ENCODE assay signal across 40 cellular contexts in the genomic region with DNA sequence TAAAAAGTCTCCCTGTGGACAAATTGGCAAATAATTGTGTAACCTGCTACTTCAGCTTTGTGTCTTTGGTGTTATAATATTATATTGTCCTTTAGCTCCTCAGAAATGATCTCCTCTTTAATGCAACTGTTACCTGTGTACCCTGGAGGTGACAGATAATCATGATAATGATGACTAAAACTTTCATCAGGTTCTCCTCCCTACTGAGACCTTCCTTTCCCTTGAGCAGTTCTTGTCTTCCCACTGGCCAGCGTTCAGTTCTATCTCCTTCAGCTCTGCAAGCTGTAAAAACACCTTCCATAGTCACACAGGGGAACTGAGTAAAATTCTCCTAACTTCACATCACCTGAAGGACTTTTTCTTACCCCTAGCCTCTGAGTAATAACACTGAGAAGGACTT. TPM values are rescaled to one million over a fixed set of nuclear protein-coding genes. Genes with fewer than 3 reads are reported as not detected.
"Had no signal": no experiment of that assay in that cellular context is flagged by ENCODE, and none has a peak within 500 bp of the region (broad histone marks: within the 10 kb centered on the region; RNA-seq: fewer than 3 reads in every experiment).

No MANE protein-coding gene starts in this region.

- H3K27ac Mint-ChIP-seq: activated CD4-positive, alpha-beta memory T cell treated with anti-CD3 and anti-CD28 coated beads for 36 hours; activated CD4-positive, alpha-beta T cell treated with anti-CD3 and anti-CD28 coated beads, Interleukin-2, amount 10 ng/mL, durations not matched to agents 24 days and 14 days; activated naive CD4-positive, alpha-beta T cell treated with anti-CD3 and anti-CD28 coated beads for 36 hours; activated naive CD8-positive, alpha-beta T cell treated with anti-CD3 and anti-CD28 coated beads for 36 hours; activated T-helper 1 cell treated with anti-CD3 and anti-CD28 coated beads, Interleukin-12 subunit alpha, Interleukin-12 subunit beta, Interleukin-2, Interleukin-4 antibody, amounts not matched to agents 30 ng/mL and 10 ng/mL and 1 ng/mL, durations not matched to agents 14 hours and 24 hours and 36 hours; nephron; stimulated activated effector memory CD8-positive, alpha-beta T cell treated with anti-CD3 and anti-CD28 coated beads, Interleukin-12 subunit alpha, Interleukin-12 subunit beta, amount 100 ng/mL, for 72 hours; stimulated activated naive CD8-positive, alpha-beta T cell treated with anti-CD3 and anti-CD28 coated beads, Interleukin-15, Interleukin-2, amounts not matched to agents 100 ng/mL and 50 ng/mL, for 24 hours had no signal

- DNase-seq: activated CD4-positive, alpha-beta memory T cell treated with anti-CD3 and anti-CD28 coated beads for 36 hours; activated CD4-positive, alpha-beta T cell treated with anti-CD3 and anti-CD28 coated beads, Interleukin-2, amount 10 ng/mL, durations not matched to agents 24 days and 14 days; activated CD8-positive, alpha-beta memory T cell treated with anti-CD3 and anti-CD28 coated beads, Interleukin-2, amount 50 U/mL, for 4 hours; activated effector memory CD4-positive, alpha-beta T cell treated with anti-CD3 and anti-CD28 coated beads, Interleukin-2, amount 50 U/mL, for 16 hours; activated naive CD4-positive, alpha-beta T cell treated with anti-CD3 and anti-CD28 coated beads for 36 hours; activated naive CD8-positive, alpha-beta T cell treated with anti-CD3 and anti-CD28 coated beads for 36 hours; activated T-cell treated with anti-CD3 and anti-CD28 coated beads, Interleukin-2, amount 50 U/mL, for 1 hour; adrenal gland; aorta; body of pancreas; dorsolateral prefrontal cortex; effector memory CD4-positive, alpha-beta T cell; foreskin fibroblast; head of caudate nucleus; hippocampal formation; kidney; left colon; mammary epithelial cell; stimulated activated CD4-positive, alpha-beta T cell treated with anti-CD3 and anti-CD28 coated beads, Interleukin-4, amount 100 ng/mL, for 24 hours; T1000; upper lobe of left lung; WERI-Rb-1 had no signal

- H3K4me1 Mint-ChIP-seq: activated CD4-positive, alpha-beta T cell treated with anti-CD3 and anti-CD28 coated beads, Interleukin-2, amount 10 ng/mL, durations not matched to agents 24 days and 14 days; stimulated activated effector memory CD8-positive, alpha-beta T cell treated with anti-CD3 and anti-CD28 coated beads, Interleukin-12 subunit alpha, Interleukin-12 subunit beta, amount 100 ng/mL, for 72 hours had no signal

- FAIRE-seq: kidney had no signal

- H3K27ac ChIP-seq: adrenal gland, body of pancreas, coronary artery, dorsolateral prefrontal cortex, upper lobe of left lung, vagina, WERI-Rb-1 had no signal

- H3K4me3 ChIP-seq: adrenal gland, body of pancreas, coronary artery, dorsolateral prefrontal cortex, skin epidermis, upper lobe of left lung, vagina had no signal

- H3K36me3 Mint-ChIP-seq: activated CD4-positive, alpha-beta memory T cell treated with anti-CD3 and anti-CD28 coated beads for 36 hours; activated naive CD8-positive, alpha-beta T cell treated with anti-CD3 and anti-CD28 coated beads for 36 hours; stimulated activated effector memory CD8-positive, alpha-beta T cell treated with anti-CD3 and anti-CD28 coated beads, Interleukin-12 subunit alpha, Interleukin-12 subunit beta, amount 100 ng/mL, for 72 hours had no signal

- H3K9me3 Mint-ChIP-seq: activated CD4-positive, alpha-beta memory T cell treated with anti-CD3 and anti-CD28 coated beads for 36 hours; activated CD4-positive, alpha-beta T cell treated with anti-CD3 and anti-CD28 coated beads, Interleukin-2, amount 10 ng/mL, durations not matched to agents 24 days and 14 days; activated naive CD4-positive, alpha-beta T cell treated with anti-CD3 and anti-CD28 coated beads for 36 hours; activated naive CD8-positive, alpha-beta T cell treated with anti-CD3 and anti-CD28 coated beads for 36 hours; activated T-helper 1 cell treated with anti-CD3 and anti-CD28 coated beads, Interleukin-12 subunit alpha, Interleukin-12 subunit beta, Interleukin-2, Interleukin-4 antibody, amounts not matched to agents 30 ng/mL and 10 ng/mL and 1 ng/mL, durations not matched to agents 14 hours and 24 hours and 36 hours; nephron; stimulated activated effector memory CD8-positive, alpha-beta T cell treated with anti-CD3 and anti-CD28 coated beads, Interleukin-12 subunit alpha, Interleukin-12 subunit beta, amount 100 ng/mL, for 72 hours; stimulated activated naive CD8-positive, alpha-beta T cell treated with anti-CD3 and anti-CD28 coated beads, Interleukin-15, Interleukin-2, amounts not matched to agents 100 ng/mL and 50 ng/mL, for 24 hours had no signal

- H3K27me3 ChIP-seq: adrenal gland, body of pancreas, upper lobe of left lung, vagina had no signal

- H3K4me1 ChIP-seq: upper lobe of left lung had no signal

- H3K9me3 ChIP-seq: adrenal gland, body of pancreas, upper lobe of left lung, vagina had no signal

- H3K4me3 Mint-ChIP-seq: activated CD4-positive, alpha-beta memory T cell treated with anti-CD3 and anti-CD28 coated beads for 36 hours; activated CD4-positive, alpha-beta T cell treated with anti-CD3 and anti-CD28 coated beads, Interleukin-2, amount 10 ng/mL, durations not matched to agents 24 days and 14 days; activated naive CD4-positive, alpha-beta T cell treated with anti-CD3 and anti-CD28 coated beads for 36 hours; activated naive CD8-positive, alpha-beta T cell treated with anti-CD3 and anti-CD28 coated beads for 36 hours; activated T-helper 1 cell treated with anti-CD3 and anti-CD28 coated beads, Interleukin-12 subunit alpha, Interleukin-12 subunit beta, Interleukin-2, Interleukin-4 antibody, amounts not matched to agents 30 ng/mL and 10 ng/mL and 1 ng/mL, durations not matched to agents 14 hours and 24 hours and 36 hours; nephron; stimulated activated effector memory CD8-positive, alpha-beta T cell treated with anti-CD3 and anti-CD28 coated beads, Interleukin-12 subunit alpha, Interleukin-12 subunit beta, amount 100 ng/mL, for 72 hours; stimulated activated naive CD8-positive, alpha-beta T cell treated with anti-CD3 and anti-CD28 coated beads, Interleukin-15, Interleukin-2, amounts not matched to agents 100 ng/mL and 50 ng/mL, for 24 hours had no signal

- ATAC-seq: activated CD4-positive, CD25-positive, alpha-beta regulatory T cell treated with anti-CD3 and anti-CD28 coated beads, Interleukin-2, amount 50 U/mL, for 24 hours; body of pancreas; left colon; sciatic nerve; stimulated activated effector memory CD8-positive, alpha-beta T cell treated with anti-CD3 and anti-CD28 coated beads, Interleukin-12 subunit alpha, Interleukin-12 subunit beta, amount 100 ng/mL, for 72 hours had no signal

- H3K36me3 ChIP-seq: adrenal gland, upper lobe of left lung, vagina, WERI-Rb-1 had no signal

RNA-seq across cellular contexts. Expression of gene KRT12, which starts 14.6 kb away (rescaled TPM):
- total RNA-seq: activated CD4-positive, alpha-beta memory T cell treated with anti-CD3 and anti-CD28 coated beads for 36 hours; activated CD4-positive, alpha-beta T cell treated with anti-CD3 and anti-CD28 coated beads, Interleukin-2, amount 10 ng/mL, durations not matched to agents 24 days and 14 days; activated CD8-positive, alpha-beta memory T cell treated with anti-CD3 and anti-CD28 coated beads for 36 hours; activated naive CD4-positive, alpha-beta T cell treated with anti-CD3 and anti-CD28 coated beads for 36 hours; activated naive CD8-positive, alpha-beta T cell treated with anti-CD3 and anti-CD28 coated beads for 36 hours; activated T-helper 1 cell treated with anti-CD3 and anti-CD28 coated beads, Interleukin-12 subunit alpha, Interleukin-12 subunit beta, Interleukin-2, Interleukin-4 antibody, amounts not matched to agents 30 ng/mL and 10 ng/mL and 1 ng/mL, durations not matched to agents 14 hours and 24 hours and 36 hours; adrenal gland; aorta; body of pancreas; cardiac septum; cerebellum; kidney; liver; mammary epithelial cell; mucosa of gallbladder; osteocyte; posterior vena cava; sciatic nerve; upper lobe of left lung; vagina had no signal
- polyA plus RNA-seq: adrenal gland, esophagus, liver, mammary epithelial cell had no signal

RNA-seq across cellular contexts. Expression of gene KRT20, which starts 32.7 kb away (rescaled TPM):
- total RNA-seq: activated CD4-positive, alpha-beta memory T cell treated with anti-CD3 and anti-CD28 coated beads for 36 hours; activated CD4-positive, alpha-beta T cell treated with anti-CD3 and anti-CD28 coated beads, Interleukin-2, amount 10 ng/mL, durations not matched to agents 24 days and 14 days; activated CD8-positive, alpha-beta memory T cell treated with anti-CD3 and anti-CD28 coated beads for 36 hours; activated naive CD4-positive, alpha-beta T cell treated with anti-CD3 and anti-CD28 coated beads for 36 hours; activated naive CD8-positive, alpha-beta T cell treated with anti-CD3 and anti-CD28 coated beads for 36 hours; activated T-helper 1 cell treated with anti-CD3 and anti-CD28 coated beads, Interleukin-12 subunit alpha, Interleukin-12 subunit beta, Interleukin-2, Interleukin-4 antibody, amounts not matched to agents 30 ng/mL and 10 ng/mL and 1 ng/mL, durations not matched to agents 14 hours and 24 hours and 36 hours; aorta; body of pancreas; cardiac septum; dorsolateral prefrontal cortex; kidney; liver; mammary epithelial cell; osteocyte; posterior vena cava; sciatic nerve; subcutaneous adipose tissue; vagina had no signal
- polyA plus RNA-seq: liver, mammary epithelial cell had no signal

RNA-seq across cellular contexts. Expression of gene KRT28, which starts 52.6 kb away (rescaled TPM):
- total RNA-seq: activated CD4-positive, alpha-beta memory T cell treated with anti-CD3 and anti-CD28 coated beads for 36 hours; activated CD4-positive, alpha-beta T cell treated with anti-CD3 and anti-CD28 coated beads, Interleukin-2, amount 10 ng/mL, durations not matched to agents 24 days and 14 days; activated CD8-positive, alpha-beta memory T cell treated with anti-CD3 and anti-CD28 coated beads for 36 hours; activated naive CD4-positive, alpha-beta T cell treated with anti-CD3 and anti-CD28 coated beads for 36 hours; activated naive CD8-positive, alpha-beta T cell treated with anti-CD3 and anti-CD28 coated beads for 36 hours; activated T-helper 1 cell treated with anti-CD3 and anti-CD28 coated beads, Interleukin-12 subunit alpha, Interleukin-12 subunit beta, Interleukin-2, Interleukin-4 antibody, amounts not matched to agents 30 ng/mL and 10 ng/mL and 1 ng/mL, durations not matched to agents 14 hours and 24 hours and 36 hours; adrenal gland; aorta; body of pancreas; cardiac septum; cerebellum; dorsolateral prefrontal cortex; kidney; left colon; liver; mammary epithelial cell; mucosa of gallbladder; osteocyte; posterior vena cava; sciatic nerve; subcutaneous adipose tissue; upper lobe of left lung; vagina had no signal
- polyA plus RNA-seq: adrenal gland, aorta, esophagus, liver, mammary epithelial cell had no signal
